In genomic region chr6:83285917-83286316, GRCh38 we compare ENCODE assay signal across 17 cellular contexts.
A peak's percentile ranks its signal among the peaks of the same experiment; 100 is the strongest.
DNase-seq lines count a peak whose midpoint lies in the region; ATAC-seq and TF ChIP-seq lines count a peak whose summit lies in the region.
"Had no signal": no experiment of that assay in that cellular context is flagged by ENCODE, and none has a peak within 500 bp of the region (broad histone marks: within the 10 kb centered on the region; RNA-seq: fewer than 3 reads in every experiment).

No MANE protein-coding gene starts in this region.

- intact Hi-C loops in left cardiac atrium (cut with DNase I) (no loop called here), cardiac septum (cut with DNase I) (no loop called here), right cardiac atrium (cut with DNase I) (no loop called here), tibial artery (cut with DNase I; ENCODE audit: low total_unique reads) (no loop called here)

- no peak for TF ChIP-seq CTCF in coronary artery (IDR thresholded peaks at IDR 0.05)
- TF ChIP-seq CTCF in tibial artery (IDR thresholded peaks at IDR 0.05) = no peak

- H3K27me3 ChIP-seq in right cardiac atrium (ENCODE audit: control insufficient read depth, insufficient read depth) (no peaks in the 10 kb centered on the region), tibial artery (no peaks in the 10 kb centered on the region)

- H3K4me1 ChIP-seq in right cardiac atrium (ENCODE audit: control insufficient read depth, insufficient read depth, low read length) = peaks cover 1% of the 10 kb centered on the region
- H3K4me1 ChIP-seq in tibial artery = peaks cover 0 to 4% (median 0%) of the 10 kb centered on the region in 4 donors

- H3K9me3 ChIP-seq in right cardiac atrium (ENCODE audit: control insufficient read depth, low read length) = no peaks in the 10 kb centered on the region
- H3K9me3 ChIP-seq in tibial artery = peaks cover 0 to under 1% (median 0%) of the 10 kb centered on the region in 3 donors

- WGBS in right cardiac atrium = 32% methylated on average over 4 of the region's 4 CpGs

- H3K27ac ChIP-seq in coronary artery = no peak overlapping the region
- no peak overlapping the region for H3K27ac ChIP-seq in right cardiac atrium (ENCODE audit: low read length)
- H3K27ac ChIP-seq in tibial artery = no peak overlapping the region

- DNase-seq in left cardiac atrium (no peak), cardiac septum (ENCODE audit: low spot score) (no peak), coronary artery (ENCODE audit: low spot score) (no peak), right cardiac atrium (no peak), HK-2 (ENCODE audit: unreplicated experiment) (no peak), tibial artery (no peak)
- no peak for DNase-seq in activated CD4-positive, alpha-beta T cell treated with anti-CD3 and anti-CD28 coated beads for 1 hour
- DNase-seq: C1 segment of cervical spinal cord; Calu3; CD4-positive, alpha-beta memory T cell; COR-L47; DMS53; DMS79 treated with DMSO at 0.1 percent for 48 hours; GF-D8; H9 had no signal

- H3K4me3 ChIP-seq in coronary artery = peak overlapping the region; percentile 6
- H3K4me3 ChIP-seq in right cardiac atrium (ENCODE audit: low read length) = no peak overlapping the region
- H3K4me3 ChIP-seq in tibial artery = no peak overlapping the region
- H3K4me3 ChIP-seq: GM23338 had no signal

- ATAC-seq in left cardiac atrium = peak; percentile 27 to 55
- peak; percentile 55 to 79 for ATAC-seq in right cardiac atrium
- ATAC-seq: GM23338, HCT116 had no signal

- no peaks in the 10 kb centered on the region for H3K36me3 ChIP-seq in tibial artery
